ENCODE assay signal across 18 cellular contexts in genomic region chr1:55206210-55206609, GRCh38.
"Had no signal": no experiment of that assay in that cellular context is flagged by ENCODE, and none has a peak within 500 bp of the region (broad histone marks: within the 10 kb centered on the region; RNA-seq: fewer than 3 reads in every experiment).

No MANE protein-coding gene starts in this region.

- H3K4me3 Mint-ChIP-seq: activated naive CD4-positive, alpha-beta T cell treated with anti-CD3 and anti-CD28 coated beads, Interleukin-2, amount 10 ng/mL, durations not matched to agents 7 days and 5 days; central memory CD8-positive, alpha-beta T cell; nephron; stimulated activated naive CD8-positive, alpha-beta T cell treated with anti-CD3 and anti-CD28 coated beads, Interleukin-15, amount 100 ng/mL, for 72 hours had no signal

- H3K9me3 ChIP-seq: body of pancreas, esophagus squamous epithelium, prostate gland, right lobe of liver had no signal

- H3K4me1 ChIP-seq: prostate gland had no signal

- H3K9me3 Mint-ChIP-seq: activated naive CD4-positive, alpha-beta T cell treated with anti-CD3 and anti-CD28 coated beads, Interleukin-2, amount 10 ng/mL, durations not matched to agents 7 days and 5 days; activated T-helper 2 cell treated with anti-CD3 and anti-CD28 coated beads, Interferon-gamma antibody, Interleukin-2, Interleukin-4, amounts not matched to agents 10 μg/mL and 5 μg/mL and 100 μg/mL, durations not matched to agents 14 hours and 24 hours and 36 hours; central memory CD8-positive, alpha-beta T cell; nephron; stimulated activated naive CD8-positive, alpha-beta T cell treated with anti-CD3 and anti-CD28 coated beads, Interleukin-15, amount 100 ng/mL, for 72 hours had no signal

- H3K27me3 Mint-ChIP-seq: activated naive CD4-positive, alpha-beta T cell treated with anti-CD3 and anti-CD28 coated beads, Interleukin-2, amount 10 ng/mL, durations not matched to agents 7 days and 5 days; central memory CD8-positive, alpha-beta T cell; stimulated activated naive CD8-positive, alpha-beta T cell treated with anti-CD3 and anti-CD28 coated beads, Interleukin-15, amount 100 ng/mL, for 72 hours had no signal

- DNase-seq: activated CD4-positive, alpha-beta T cell treated with anti-CD3 and anti-CD28 coated beads, Interleukin-2, amount 50 U/mL, for 48 hours; activated naive CD4-positive, alpha-beta T cell treated with anti-CD3 and anti-CD28 coated beads, Interleukin-2, amount 10 ng/mL, durations not matched to agents 7 days and 5 days; amygdala; body of pancreas; cortex of kidney; effector CD4-positive, alpha-beta T cell; esophagus squamous epithelium; hippocampal formation; mesenchymal stem cell; right lobe of liver; stimulated activated naive CD8-positive, alpha-beta T cell treated with anti-CD3 and anti-CD28 coated beads, Interleukin-15, amount 100 ng/mL, for 72 hours; T-helper 1 cell had no signal

- H3K27me3 ChIP-seq: body of pancreas, esophagus squamous epithelium, right lobe of liver had no signal

- H3K36me3 ChIP-seq: prostate gland, right lobe of liver had no signal

- ATAC-seq: body of pancreas; right lobe of liver; stimulated activated naive CD8-positive, alpha-beta T cell treated with anti-CD3 and anti-CD28 coated beads, Interleukin-15, amount 100 ng/mL, for 72 hours had no signal

- H3K27ac Mint-ChIP-seq: activated naive CD4-positive, alpha-beta T cell treated with anti-CD3 and anti-CD28 coated beads, Interleukin-2, amount 10 ng/mL, durations not matched to agents 7 days and 5 days; activated T-helper 2 cell treated with anti-CD3 and anti-CD28 coated beads, Interferon-gamma antibody, Interleukin-2, Interleukin-4, amounts not matched to agents 10 μg/mL and 5 μg/mL and 100 μg/mL, durations not matched to agents 14 hours and 24 hours and 36 hours; stimulated activated naive CD8-positive, alpha-beta T cell treated with anti-CD3 and anti-CD28 coated beads, Interleukin-15, amount 100 ng/mL, for 72 hours had no signal

- H3K4me2 ChIP-seq: smooth muscle cell had no signal

- H3K4me3 ChIP-seq: body of pancreas, esophagus squamous epithelium, prostate gland, right lobe of liver, smooth muscle cell had no signal

- H3K27ac ChIP-seq: body of pancreas, esophagus squamous epithelium, prostate gland, right lobe of liver, VCaP had no signal
